12 cellular contexts compared by ENCODE assay signal in the genomic region with DNA sequence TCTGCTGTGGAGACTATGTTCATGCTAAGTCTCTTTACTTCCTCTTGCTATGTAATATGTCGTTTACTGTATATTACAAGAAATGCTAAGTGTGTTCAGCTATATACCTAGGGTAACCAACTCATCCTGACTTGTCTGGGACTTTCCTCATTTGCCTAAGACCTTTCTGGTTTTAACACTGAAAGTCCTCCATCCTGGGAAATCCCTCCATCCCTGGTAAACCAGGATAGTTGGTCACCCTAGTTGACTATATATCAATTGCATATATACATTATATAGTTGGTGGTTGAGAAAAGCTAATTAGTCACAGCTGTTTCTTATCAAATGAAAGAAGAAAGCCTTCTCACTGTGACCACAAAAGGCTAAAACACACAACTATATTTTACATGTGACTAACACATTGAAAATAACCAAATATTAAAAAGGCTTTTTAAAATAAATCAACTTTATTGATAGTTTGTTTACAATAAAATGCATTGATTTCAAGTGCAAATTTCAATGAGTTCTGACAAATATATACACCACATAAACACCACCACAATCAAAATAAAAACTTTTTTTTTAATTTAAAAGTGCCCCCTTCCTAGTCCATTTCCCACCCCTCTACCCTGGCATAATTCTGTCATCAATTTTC.
A peak's percentile ranks its signal among the peaks of the same experiment; 100 is the strongest.
DNase-seq lines count a peak whose midpoint lies in the region; ATAC-seq, FAIRE-seq and TF ChIP-seq lines count a peak whose summit lies in the region.
"Had no signal": no experiment of that assay in that cellular context is flagged by ENCODE, and none has a peak within 500 bp of the region (broad histone marks: within the 10 kb centered on the region; RNA-seq: fewer than 3 reads in every experiment).

No MANE protein-coding gene starts in this region.

- H3K4me1 Mint-ChIP-seq in T-cell, result no peaks in the 10 kb centered on the region

- H3K27me3 Mint-ChIP-seq in T-cell, result peaks cover 11 to 18% of the 10 kb centered on the region in 2 donors

- H3K4me3 Mint-ChIP-seq in T-cell, result no peak overlapping the region

- H3K9me3 Mint-ChIP-seq in T-cell, result peaks cover 0 to 6% (median under 1%) of the 10 kb centered on the region in 3 donors

- H3K27me3 ChIP-seq in bronchial epithelial cell (ENCODE audit: control insufficient read depth, insufficient read depth, low read length), result peaks cover 3% of the 10 kb centered on the region

- no peak for FAIRE-seq in bronchial epithelial cell (lab: Jason Lieb, UNC)
- FAIRE-seq: K562 had no signal

- no peak overlapping the region for H3K4me3 ChIP-seq in bronchial epithelial cell (ENCODE audit: low read depth, low read length)
- H3K4me3 ChIP-seq: K562 had no signal

- H3K36me3 ChIP-seq in bronchial epithelial cell (ENCODE audit: control insufficient read depth, insufficient read depth, low read length), result no peaks in the 10 kb centered on the region

- H3K36me3 Mint-ChIP-seq in T-cell, result no peaks in the 10 kb centered on the region

- POLR2A ChIA-PET in T-cell (lab: Charles Lee), result no interaction called here

- no peak for TF ChIP-seq CTCF in bronchial epithelial cell (IDR thresholded peaks at IDR 0.05; ENCODE audit: insufficient read depth, low read length, severe bottlenecking)

- ATAC-seq in GM19372 (IDR thresholded peaks at IDR 0.05; ENCODE audit: low read depth, unreplicated experiment), result peak; percentile 63
- peak; percentile 51 for ATAC-seq in HG03066 (IDR thresholded peaks at IDR 0.05; ENCODE audit: low read depth, unreplicated experiment)
- ATAC-seq in GM18519 (IDR thresholded peaks at IDR 0.05; ENCODE audit: low FRiP score, unreplicated experiment), result no peak
- no peak for ATAC-seq in T-cell (replicated peaks in 1 of 4)
- ATAC-seq: K562; naive thymus-derived CD8-positive, alpha-beta T cell had no signal

- H3K27ac Mint-ChIP-seq in T-cell, result no peak overlapping the region
- H3K27ac Mint-ChIP-seq: naive thymus-derived CD8-positive, alpha-beta T cell had no signal

- CTCF ChIA-PET in T-cell (lab: Charles Lee), result interaction anchor here in 1 of 2 donors (0.5 to 0.7 kb wide), 2 partner anchors 11 to 69 kb away, joined by 4 read pairs; no protein-coding TSS in a partner anchor

- DNase-seq in Daoy (ENCODE audit: low read depth) (peak; percentile 60), bronchial epithelial cell (ENCODE audit: low read depth) (peak; percentile 45), NCI-H69 (lab: John Stamatoyannopoulos, UW) (no peak), C1 segment of cervical spinal cord (lab: John Stamatoyannopoulos, UW) (no peak), T-cell (no peak)
- DNase-seq: naive thymus-derived CD8-positive, alpha-beta T cell; NCI-H82; stimulated activated CD4-positive, alpha-beta T cell treated with anti-CD3 and anti-CD28 coated beads, Interleukin-1b, Interleukin-23, amount 100 ng/mL, for 48 hours had no signal

Comparison
In these comparisons a context has a peak if more than half of its experiments do, and no peak if none do; other contexts are left out.
1. DNase-seq: peak in Daoy (single experiment) and bronchial epithelial cell (single experiment); none in NCI-H69 (single experiment), C1 segment of cervical spinal cord (0 of 14) and T-cell (0 of 34).
2. ATAC-seq: peak in GM19372 (single experiment) and HG03066 (single experiment); none in GM18519 (single experiment) and T-cell (0 of 4).